ENCODE assay signal across 13 cellular contexts in the genomic region with DNA sequence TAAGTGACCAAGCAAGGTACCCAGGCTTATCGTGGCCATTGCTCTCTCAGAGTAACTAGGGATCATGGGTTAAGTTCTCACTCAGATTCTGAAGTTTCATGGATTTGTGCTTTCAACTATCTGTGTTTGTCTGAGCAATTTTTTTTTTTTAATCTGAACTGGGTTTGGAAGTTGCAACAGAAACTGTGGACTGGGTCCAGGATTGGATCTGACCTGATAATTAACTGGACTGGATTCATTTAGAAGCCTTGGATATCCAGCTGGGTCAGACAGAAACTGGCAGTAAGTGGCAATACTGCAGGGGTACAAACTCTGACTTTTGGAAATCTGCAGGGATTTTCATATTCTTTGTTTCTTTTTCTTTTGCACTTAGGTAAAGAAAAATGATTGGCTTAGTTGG.
"Had no signal": no experiment of that assay in that cellular context is flagged by ENCODE, and none has a peak within 500 bp of the region (broad histone marks: within the 10 kb centered on the region; RNA-seq: fewer than 3 reads in every experiment).

No MANE protein-coding gene starts in this region.

- DNase-seq: activated CD4-positive, alpha-beta T cell treated with anti-CD3 and anti-CD28 coated beads for 1 hour; activated CD8-positive, alpha-beta memory T cell treated with anti-CD3 and anti-CD28 coated beads, Interleukin-2, amount 50 U/mL, for 4 hours; activated CD8-positive, alpha-beta T cell treated with anti-CD3 and anti-CD28 coated beads for 36 hours; activated naive CD4-positive, alpha-beta T cell; esophagus squamous epithelium; gastrocnemius medialis; left ventricle myocardium inferior; nephron progenitor cell; stimulated activated CD4-positive, alpha-beta T cell treated with anti-CD3 and anti-CD28 coated beads, Interleukin-4, amount 100 ng/mL, for 4 hours; T-helper 9 cell; thyroid gland; uterus had no signal

- H3K27me3 ChIP-seq: esophagus squamous epithelium, gastrocnemius medialis, thyroid gland, uterus had no signal

- H3K4me1 ChIP-seq: gastrocnemius medialis, uterus had no signal

- H3K27ac Mint-ChIP-seq: activated CD8-positive, alpha-beta T cell treated with anti-CD3 and anti-CD28 coated beads for 36 hours; nephron progenitor cell had no signal

- ATAC-seq: activated CD8-positive, alpha-beta T cell treated with anti-CD3 and anti-CD28 coated beads for 36 hours; gastrocnemius medialis had no signal

- H3K4me3 Mint-ChIP-seq: activated CD8-positive, alpha-beta T cell treated with anti-CD3 and anti-CD28 coated beads for 36 hours; nephron progenitor cell had no signal

- H3K4me3 ChIP-seq: esophagus squamous epithelium, gastrocnemius medialis, left ventricle myocardium inferior, skin epidermis, thyroid gland, uterus had no signal

- H3K9me3 ChIP-seq: esophagus squamous epithelium, gastrocnemius medialis, left ventricle myocardium inferior, thyroid gland, uterus had no signal

- H3K36me3 ChIP-seq: esophagus squamous epithelium, gastrocnemius medialis, left ventricle myocardium inferior, thyroid gland, uterus had no signal

- H3K27ac ChIP-seq: esophagus squamous epithelium, gastrocnemius medialis, left ventricle myocardium inferior, skin epidermis, thyroid gland, uterus had no signal
